Comparison of ENCODE assay signal across 19 cellular contexts in genomic region chr16:24820522-24820921, GRCh38. TPM values are rescaled to one million over a fixed set of nuclear protein-coding genes. Genes with fewer than 3 reads are reported as not detected.
DNase-seq lines count a peak whose midpoint lies in the region; ATAC-seq and TF ChIP-seq lines count a peak whose summit lies in the region.
"Had no signal": no experiment of that assay in that cellular context is flagged by ENCODE, and none has a peak within 500 bp of the region (broad histone marks: within the 10 kb centered on the region; RNA-seq: fewer than 3 reads in every experiment).

No MANE protein-coding gene starts in this region.

- H2AK9ac ChIP-seq in IMR-90 (replicated peaks; ENCODE audit: low read depth, low read length, poor library complexity): no peak overlapping the region

- no peaks in the 10 kb centered on the region for H4K20me1 ChIP-seq in IMR-90 (ENCODE audit: insufficient read depth, low read length)

- H3K4me3 ChIP-seq in IMR-90 (ENCODE audit: insufficient read depth, low read depth, low read length) (no peak overlapping the region), mesenchymal stem cell (ENCODE audit: insufficient read depth in 1 of 2, low read depth in 1 of 2, low read length in 2 of 2) (no peak overlapping the region), heart right ventricle (no peak overlapping the region)
- H3K4me3 ChIP-seq: BLaER1, SJCRH30, vagina had no signal

- ATAC-seq in IMR-90 (ENCODE audit: low read depth) (0 out of 2 replicates have a peak, but pooled peaks have one; percentile 33), HG03159 (IDR thresholded peaks at IDR 0.05; ENCODE audit: unreplicated experiment) (no peak), heart right ventricle (no peak)
- ATAC-seq: HepG2 had no signal

- H2BK15ac ChIP-seq in IMR-90 (ENCODE audit: low read depth, low read length): no peak overlapping the region
- no peak overlapping the region for H2BK15ac ChIP-seq in mesenchymal stem cell (ENCODE audit: low read depth, poor library complexity, severe bottlenecking)

- H3K79me1 ChIP-seq in IMR-90 (ENCODE audit: low read depth in 1 of 2, low read length in 2 of 2) (peaks cover 16 to 29% of the 10 kb centered on the region in 2 experiments; a peak in 3 of 4 replicates), mesenchymal stem cell (replicated peaks; ENCODE audit: low read length, poor library complexity, severe bottlenecking) (peaks cover 33% of the 10 kb centered on the region)

- no TSS peak for BruUV-seq in IMR-90 (replicated peaks; lab: Mats Ljungman, UMichigan)

- TF ChIP-seq RAD21 in IMR-90 (IDR thresholded peaks at IDR 0.05; ENCODE audit: low read length): no peak

- CTCF ChIA-PET in IMR-90 (lab: Yijun Ruan, JAX): no interaction called here

- H4K5ac ChIP-seq in IMR-90 (ENCODE audit: low read depth, low read length): no peak overlapping the region

- H3K9me3 ChIP-seq in IMR-90 (ENCODE audit: control insufficient read depth, insufficient read depth, low read length): no peaks in the 10 kb centered on the region
- H3K9me3 ChIP-seq in mesenchymal stem cell (ENCODE audit: control insufficient read depth, low read length): no peaks in the 10 kb centered on the region
- H3K9me3 ChIP-seq in heart right ventricle: no peaks in the 10 kb centered on the region
- H3K9me3 ChIP-seq: BLaER1, SJCRH30, vagina had no signal

- H4K8ac ChIP-seq in IMR-90 (ENCODE audit: low read depth in 2 of 2, low read length in 2 of 2) (no peak overlapping the region; a peak in 1 of 4 replicates), mesenchymal stem cell (ENCODE audit: low read length) (no peak overlapping the region)

- H3K9ac ChIP-seq in IMR-90 (ENCODE audit: low read depth, low read length) (no peak overlapping the region), mesenchymal stem cell (ENCODE audit: low read length) (no peak overlapping the region)
- H3K9ac ChIP-seq: BLaER1, parathyroid adenoma had no signal

- H2AK5ac ChIP-seq in IMR-90 (ENCODE audit: low read depth, low read length) (no peak overlapping the region), mesenchymal stem cell (ENCODE audit: low read length, severe bottlenecking) (no peak overlapping the region)

- H2AFZ ChIP-seq in IMR-90 (replicated peaks; ENCODE audit: low read length, poor library complexity) (no peak overlapping the region), mesenchymal stem cell (ENCODE audit: low read depth, low read length) (no peak overlapping the region)
- H2AFZ ChIP-seq: parathyroid adenoma had no signal

- H3K14ac ChIP-seq in IMR-90 (replicated peaks; ENCODE audit: low read depth, low read length) (no peak overlapping the region), mesenchymal stem cell (ENCODE audit: low read length in 2 of 2) (no peak overlapping the region)

- H3K36me3 ChIP-seq in IMR-90 (ENCODE audit: control insufficient read depth, insufficient read depth, low read length) (peaks cover 65% of the 10 kb centered on the region), mesenchymal stem cell (ENCODE audit: control insufficient read depth in 1 of 2, insufficient read depth in 2 of 2, low read depth in 1 of 2, low read length in 2 of 2) (peaks cover 67 to 95% of the 10 kb centered on the region in 2 experiments), heart right ventricle (peaks cover 6 to 100% (median 83%) of the 10 kb centered on the region in 9 donors)

- no CpG with 5 or more reads among the region's 1 CpG for WGBS in IMR-90 (ENCODE audit: extremely low coverage in 2 of 2, insufficient read length in 1 of 2), 2 experiments
- WGBS in mesenchymal stem cell: 86% methylated on average over 1 of the region's 1 CpG
- 76 to 78% methylated on average over 1 of the region's 1 CpG for WGBS in heart right ventricle, 2 donors

- H3K4me2 ChIP-seq in IMR-90 (ENCODE audit: low read depth, low read length): no peak overlapping the region
- no peak overlapping the region for H3K4me2 ChIP-seq in mesenchymal stem cell (ENCODE audit: low read length, poor library complexity, severe bottlenecking)
- H3K4me2 ChIP-seq: BLaER1 had no signal

- no peak overlapping the region for H3K56ac ChIP-seq in IMR-90 (ENCODE audit: extremely low read depth, insufficient read depth, low read length)

- POLR2A ChIA-PET in IMR-90 (lab: Charles Lee; ENCODE audit: unreplicated experiment): no interaction called here

- dilution Hi-C loops in IMR-90 (cut with HindIII; ENCODE audit: low sequenced_read_pairs, unreplicated experiment): no loop called here

- intact Hi-C loops in IMR-90 (cut with micrococcal nuclease): no loop called here
- intact Hi-C loops in heart right ventricle (cut with DNase I): loop anchor here in 2 of 10 donors (10.0 kb wide), 2 partner anchors 104 to 124 kb away; no protein-coding TSS in a partner anchor

- TF ChIP-seq CTCF in IMR-90 (conservative IDR thresholded peaks at IDR 0.05; ENCODE audit: low read depth, low read length) (no peak), heart right ventricle (IDR thresholded peaks at IDR 0.05) (no peak)

- H2BK12ac ChIP-seq in mesenchymal stem cell (ENCODE audit: low read length in 2 of 2): no peak overlapping the region

- TF ChIP-seq POLR2A in IMR-90 (IDR thresholded peaks at IDR 0.05; ENCODE audit: low read depth, low read length): no peak

- H3K27me3 ChIP-seq in IMR-90 (ENCODE audit: control insufficient read depth, insufficient read depth, low read length) (no peaks in the 10 kb centered on the region), mesenchymal stem cell (ENCODE audit: control insufficient read depth in 1 of 2, insufficient read depth in 1 of 2, low read length in 2 of 2) (no peaks in the 10 kb centered on the region), heart right ventricle (no peaks in the 10 kb centered on the region)
- H3K27me3 ChIP-seq: BLaER1, SJCRH30, vagina had no signal

- in situ Hi-C loops in IMR-90 (cut with MboI; ENCODE audit: low sequenced_read_pairs): no loop called here

- H3K18ac ChIP-seq in IMR-90 (ENCODE audit: low read depth, low read length): no peak overlapping the region
- H3K18ac ChIP-seq in mesenchymal stem cell (ENCODE audit: low read depth in 1 of 2, low read length in 2 of 2): no peak overlapping the region

- H4K91ac ChIP-seq in IMR-90 (ENCODE audit: insufficient read depth, low read depth, low read length) (no peak overlapping the region), mesenchymal stem cell (ENCODE audit: low read length) (no peak overlapping the region)

- H2BK120ac ChIP-seq in IMR-90 (ENCODE audit: low read depth, low read length) (no peak overlapping the region), mesenchymal stem cell (ENCODE audit: low read depth, low read length) (no peak overlapping the region)

- H3K4me1 ChIP-seq in IMR-90 (ENCODE audit: control insufficient read depth, insufficient read depth, low read length) (peaks cover 7% of the 10 kb centered on the region; the same call in 1 of the 2 replicates), mesenchymal stem cell (ENCODE audit: control insufficient read depth, insufficient read depth, low read depth, low read length) (no peaks in the 10 kb centered on the region), heart right ventricle (no peaks in the 10 kb centered on the region)
- H3K4me1 ChIP-seq: BLaER1, parathyroid adenoma, SJCRH30, vagina had no signal

- H3K9me1 ChIP-seq in IMR-90 (ENCODE audit: insufficient read depth, low read length): peaks cover 5% of the 10 kb centered on the region; the same call in 1 of the 2 replicates

- peak; percentile 35 for DNase-seq in EH (ENCODE audit: low read depth)
- DNase-seq in IMR-90: peak; percentile 44
- DNase-seq in dermis blood vessel endothelial cell: peak; percentile 53
- DNase-seq in mesenchymal stem cell: peak; percentile 45
- no peak for DNase-seq in mucosa of gallbladder (ENCODE audit: low spot score)
- DNase-seq in heart right ventricle: no peak
- DNase-seq: activated CD4-positive, alpha-beta T cell treated with anti-CD3 and anti-CD28 coated beads for 48 hours; H9; NCI-H1105; SJCRH30; small intestine; stimulated activated naive CD4-positive, alpha-beta T cell treated with Interleukin-2 at 50 U/mL for 16 hours; T1000 had no signal

- H3K23ac ChIP-seq in IMR-90 (ENCODE audit: low read depth, low read length) (no peak overlapping the region), mesenchymal stem cell (ENCODE audit: low read length in 2 of 2) (no peak overlapping the region)

- H2BK20ac ChIP-seq in IMR-90 (ENCODE audit: low read depth, low read length): no peak overlapping the region

- H3K4ac ChIP-seq in IMR-90 (ENCODE audit: low read depth, low read length) (no peak overlapping the region), mesenchymal stem cell (ENCODE audit: low read depth in 1 of 2, low read length in 2 of 2) (no peak overlapping the region)

- H2BK5ac ChIP-seq in IMR-90 (ENCODE audit: low read depth, low read length, poor library complexity, severe bottlenecking): no peak overlapping the region
- no peak overlapping the region for H2BK5ac ChIP-seq in mesenchymal stem cell (ENCODE audit: low read depth, low read length, poor library complexity, severe bottlenecking)

- no peak overlapping the region for H3K27ac ChIP-seq in IMR-90 (ENCODE audit: insufficient read depth, low read length)
- no peak overlapping the region for H3K27ac ChIP-seq in mesenchymal stem cell (ENCODE audit: low read length, poor library complexity, severe bottlenecking)
- no peak overlapping the region for H3K27ac ChIP-seq in heart right ventricle
- H3K27ac ChIP-seq: BLaER1, parathyroid adenoma, SJCRH30, vagina had no signal

TF ChIP-seq in IMR-90, 13 proteins besides CTCF, POLR2A, EP300 and RAD21:
- TF ChIP-seq MXI1 (IDR thresholded peaks at IDR 0.05; ENCODE audit: borderline replicate concordance, low read depth, low read length): no peak
- TF ChIP-seq FOS (IDR thresholded peaks at IDR 0.05; ENCODE audit: low read depth, low read length): no peak
- TF ChIP-seq BHLHE40 (IDR thresholded peaks at IDR 0.05; ENCODE audit: low read depth, low read length): no peak
- TF ChIP-seq CHD1 (IDR thresholded peaks at IDR 0.05; ENCODE audit: low read depth, low read length): no peak

RNA-seq across cellular contexts. Expression of gene SLC5A11, which starts 25.2 kb away (rescaled TPM):
- total RNA-seq in IMR-90 (2012; rRNA removed) (under 0.01 TPM in 1 of 2 replicates, not detected in the other), dermis blood vessel endothelial cell (0.05 and 0.17 TPM in 2 replicates), mucosa of gallbladder (2.5 TPM), heart right ventricle (under 1 TPM in 1 of 10 donors, not detected in 9; 0.12 TPM)
- polyA plus RNA-seq in IMR-90 (2012; rRNA removed) (not detected in 2 replicates), heart right ventricle (under 1 TPM in 1 of 2 donors, not detected in 1; 0.06 TPM)
- not detected in 2 replicates for polyA plus RNA-seq in IMR-90 (2012; cell fraction: cytosol; rRNA removed)
- not detected in 2 replicates for polyA plus RNA-seq in IMR-90 (2012; cell fraction: nucleus; rRNA removed; ENCODE audit: low replicate concordance)
- 0.03 TPM for polyA plus RNA-seq in mesenchymal stem cell (2013, experiment 1 of 2)
- polyA plus RNA-seq in mesenchymal stem cell (2013, experiment 2 of 2): not detected
- total RNA-seq: astrocyte, vagina had no signal

Comparison
In these comparisons a context has a peak if more than half of its experiments do, and no peak if none do; other contexts are left out.
1. DNase-seq: peak in EH (single experiment), IMR-90 (single experiment), dermis blood vessel endothelial cell (single experiment) and mesenchymal stem cell (single experiment); none in mucosa of gallbladder (single experiment) and heart right ventricle (0 of 2).